Comparison of ENCODE assay signal across 10 cellular contexts in the genomic region with DNA sequence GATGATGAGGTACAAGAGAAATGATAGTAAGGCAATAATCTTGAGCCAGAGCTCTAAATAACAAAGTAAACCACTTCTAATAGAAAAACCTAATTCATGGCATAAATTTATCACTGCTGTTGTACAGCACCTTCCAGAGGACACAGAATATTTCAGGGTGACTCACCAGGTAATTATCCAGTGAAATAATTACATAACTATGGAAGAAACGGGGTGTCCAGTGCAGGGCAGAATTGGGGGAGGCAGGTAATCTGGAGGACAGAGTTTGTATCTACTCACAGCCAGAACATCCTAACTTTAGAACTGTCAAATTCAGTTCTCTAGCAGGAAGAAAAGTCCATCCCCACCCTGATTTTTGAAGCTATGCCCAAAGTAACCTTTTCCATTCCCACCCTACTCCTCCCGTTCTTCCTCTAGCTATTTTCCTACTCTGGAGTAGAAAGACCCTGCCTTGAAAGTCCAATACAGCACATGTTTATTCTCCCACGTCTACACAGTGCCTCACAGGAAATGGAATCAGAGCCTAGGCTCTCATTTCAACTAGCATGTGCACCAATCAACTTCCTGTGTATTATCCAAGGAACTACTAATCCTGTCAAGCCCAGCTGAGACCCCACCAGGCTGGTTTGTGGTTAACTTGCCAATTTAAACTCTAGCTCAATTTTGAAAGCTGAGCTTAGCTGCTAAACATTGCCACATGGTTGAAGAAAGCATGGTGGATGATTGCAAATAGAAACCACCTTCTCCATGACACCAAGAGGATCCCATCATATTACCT.
DNase-seq lines count a peak whose midpoint lies in the region; ATAC-seq, FAIRE-seq and TF ChIP-seq lines count a peak whose summit lies in the region.
"Had no signal": no experiment of that assay in that cellular context is flagged by ENCODE, and none has a peak within 500 bp of the region (broad histone marks: within the 10 kb centered on the region; RNA-seq: fewer than 3 reads in every experiment).

No MANE protein-coding gene starts in this region.

- no peaks in the 10 kb centered on the region for H3K36me3 ChIP-seq in HCT116 (ENCODE audit: control insufficient read depth in 1 of 2, insufficient read depth in 2 of 2, low read length in 2 of 2)
- no peaks in the 10 kb centered on the region for H3K36me3 ChIP-seq in pancreas
- H3K36me3 ChIP-seq: neural progenitor cell had no signal

- no peaks in the 10 kb centered on the region for H4K20me1 ChIP-seq in HCT116 (ENCODE audit: insufficient read depth)

- DNase-seq in HCT116 (ENCODE audit: low read depth, low spot score) (no peak), NOMO-1 treated with DMSO at 0.1 percent for 48 hours (lab: John Stamatoyannopoulos, UW; ENCODE audit: unreplicated experiment) (peak; percentile 33), cardiac fibroblast (ENCODE audit: low read depth in 2 of 2) (peak; percentile 71 to 81), pancreas (peak in 2 of 6 donors; percentile 18 to 33), NCI-H510A (lab: John Stamatoyannopoulos, UW) (no peak), GM19239 (ENCODE audit: insufficient read length, low spot score) (no peak), midbrain (lab: John Stamatoyannopoulos, UW) (no peak)
- DNase-seq: amygdala had no signal

- H3K79me2 ChIP-seq in HCT116 (ENCODE audit: insufficient read depth, low read length), result peaks cover 27% of the 10 kb centered on the region

- 0 out of 2 replicates have a peak, but pooled peaks have one; percentile 3 for TF ChIP-seq RAD21 in HCT116 (IDR thresholded peaks at IDR 0.05; ENCODE audit: low read depth)

- WGBS in pancreas, 2 donors, result 24 to 30% methylated on average over 3 of the region's 3 CpGs

- no peaks in the 10 kb centered on the region for H3K9me2 ChIP-seq in HCT116 (ENCODE audit: insufficient read depth)

- H3K27me3 ChIP-seq in HCT116 (ENCODE audit: insufficient read depth, low read length) (no peaks in the 10 kb centered on the region), pancreas (no peaks in the 10 kb centered on the region)
- H3K27me3 ChIP-seq: neural progenitor cell had no signal

- H3K4me1 ChIP-seq in HCT116 (ENCODE audit: control insufficient read depth in 1 of 2, insufficient read depth in 2 of 2, low read length in 2 of 2) (peaks cover 25 to 39% of the 10 kb centered on the region in 2 experiments), pancreas (peaks cover 3 to 17% (median 15%) of the 10 kb centered on the region in 3 donors)

- intact Hi-C loops in HCT116 (cut with micrococcal nuclease), result no loop called here
- intact Hi-C loops in pancreas (cut with DNase I), result no loop called here

- 0 out of 2 replicates have a peak overlapping the region, but pooled peaks have one; percentile 0 for H3K9ac ChIP-seq in HCT116 (ENCODE audit: low read length)
- H3K9ac ChIP-seq: neural progenitor cell had no signal

- RAD21 ChIA-PET in HCT116 (lab: Charles Lee; ENCODE audit: low non-redundant PET in 1 of 2, low total read pairs in 2 of 2, uncharacterized antibody in 2 of 2, unreplicated experiment in 2 of 2), result no interaction called here

- TF ChIP-seq POLR2A in HCT116 (IDR thresholded peaks at IDR 0.05; ENCODE audit: borderline replicate concordance, extremely low read depth, insufficient read depth, insufficient read length), result no peak

- ATAC-seq in HCT116 (peak; percentile 74), pancreas (peak; percentile 86 to 91 (median 90)), HG03108 (IDR thresholded peaks at IDR 0.05; ENCODE audit: unreplicated experiment) (no peak)

- H3K27ac ChIP-seq in HCT116 (ENCODE audit: low read depth, low read length) (peak overlapping the region; percentile 21; the same call in 1 of the 2 replicates), pancreas (peak overlapping the region in 3 of 4 donors; percentile 40 to 69 (median 55))
- H3K27ac ChIP-seq: neural progenitor cell had no signal

- FAIRE-seq in pancreas (lab: Jason Lieb, UNC) (no peak), GM19239 (lab: Jason Lieb, UNC) (no peak)

- no peak for TF ChIP-seq CTCF in HCT116 (IDR thresholded peaks at IDR 0.05 in 2 of 3, conservative IDR thresholded peaks at IDR 0.05 in 1 of 3; ENCODE audit: borderline replicate concordance in 1 of 3, insufficient read depth in 1 of 3, low read depth in 2 of 3, low read length in 2 of 3)
- no peak for TF ChIP-seq CTCF in cardiac fibroblast (IDR thresholded peaks at IDR 0.05; ENCODE audit: low read depth, low read length)
- TF ChIP-seq CTCF in pancreas (IDR thresholded peaks at IDR 0.05), result no peak

- CTCF ChIA-PET in HCT116 (lab: Charles Lee), result no interaction called here

- no peak overlapping the region for H2AFZ ChIP-seq in HCT116 (ENCODE audit: low read depth, low read length, poor library complexity, severe bottlenecking)
- H2AFZ ChIP-seq: neural progenitor cell had no signal

- H3K9me3 ChIP-seq in HCT116 (ENCODE audit: control insufficient read depth in 1 of 2, insufficient read depth in 1 of 2, low read depth in 1 of 2, low read length in 2 of 2), result no peaks in the 10 kb centered on the region
- H3K9me3 ChIP-seq in pancreas, result no peaks in the 10 kb centered on the region

- peak overlapping the region; percentile 55 for H3K4me2 ChIP-seq in HCT116 (ENCODE audit: low read length)
- H3K4me2 ChIP-seq: neural progenitor cell had no signal

- no TSS peak for BruUV-seq in HCT116 (replicated peaks; lab: Mats Ljungman, UMichigan)

- POLR2A ChIA-PET in HCT116 (lab: Charles Lee), result interaction anchor here (1.3 kb wide), 1 partner anchor 15 kb away, joined by 3 read pairs; no protein-coding TSS in a partner anchor

- H3K4me3 ChIP-seq in HCT116 (replicated peaks in 1 of 2; ENCODE audit: low read depth in 1 of 2, low read length in 2 of 2) (no peak overlapping the region), cardiac fibroblast (replicated peaks in 1 of 2; ENCODE audit: low read depth in 2 of 2, low read length in 2 of 2) (no peak overlapping the region), pancreas (no peak overlapping the region)
- H3K4me3 ChIP-seq: neural progenitor cell had no signal

TF ChIP-seq in HCT116, 20 proteins besides CTCF, POLR2A, EP300 and RAD21 (continues in another document):
- no peak for TF ChIP-seq POLR2AphosphoS5 (IDR thresholded peaks at IDR 0.05; ENCODE audit: low read depth, low read length)
- no peak for TF ChIP-seq EZH2phosphoT487 (IDR thresholded peaks at IDR 0.05; ENCODE audit: borderline replicate concordance)
- no peak for TF ChIP-seq REST (IDR thresholded peaks at IDR 0.05; ENCODE audit: low read depth)
- peak; percentile 50 for TF ChIP-seq JUND (IDR thresholded peaks at IDR 0.05)
- TF ChIP-seq ELF1 (IDR thresholded peaks at IDR 0.05; ENCODE audit: borderline replicate concordance, low read depth), result 0 out of 2 replicates have a peak, but pooled peaks have one; percentile 11
- no peak for TF ChIP-seq ZFX (IDR thresholded peaks at IDR 0.05)
- TF ChIP-seq EZH2 (IDR thresholded peaks at IDR 0.05), result no peak
- TF ChIP-seq SIN3A (IDR thresholded peaks at IDR 0.05; ENCODE audit: low read depth), result 0 out of 2 replicates have a peak, but pooled peaks have one; percentile 32
- no peak; the same call in 1 of the 2 replicates for TF ChIP-seq CBX3 (IDR thresholded peaks at IDR 0.05; ENCODE audit: low read depth)
- TF ChIP-seq EGR1 (IDR thresholded peaks at IDR 0.05; ENCODE audit: low read depth), result no peak
- TF ChIP-seq, protein P1, sequence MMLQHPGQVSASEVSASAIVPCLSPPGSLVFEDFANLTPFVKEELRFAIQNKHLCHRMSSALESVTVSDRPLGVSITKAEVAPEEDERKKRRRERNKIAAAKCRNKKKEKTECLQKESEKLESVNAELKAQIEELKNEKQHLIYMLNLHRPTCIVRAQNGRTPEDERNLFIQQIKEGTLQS (IDR thresholded peaks at IDR 0.05), result no peak
- TF ChIP-seq TCF7L2 (IDR thresholded peaks at IDR 0.05; ENCODE audit: borderline replicate concordance, extremely low read depth, insufficient read depth, insufficient read length), result no peak
- TF ChIP-seq ZBTB33 (IDR thresholded peaks at IDR 0.05; ENCODE audit: extremely low read depth, insufficient replicate concordance, low read length), result no peak
- TF ChIP-seq SP1 (IDR thresholded peaks at IDR 0.05; ENCODE audit: low read depth), result no peak

Comparison
In these comparisons a context has a peak if more than half of its experiments do, and no peak if none do; other contexts are left out.
1. DNase-seq: peak in NOMO-1 treated with DMSO at 0.1 percent for 48 hours (single experiment) and cardiac fibroblast (2 of 2); none in HCT116 (single experiment), NCI-H510A (single experiment), GM19239 (single experiment) and midbrain (single experiment).